Comparison of ENCODE assay signal across 15 cellular contexts in genomic region chr6:33987531-33988021, GRCh38.
DNase-seq lines count a peak whose midpoint lies in the region; ATAC-seq and TF ChIP-seq lines count a peak whose summit lies in the region.
"Had no signal": no experiment of that assay in that cellular context is flagged by ENCODE, and none has a peak within 500 bp of the region (broad histone marks: within the 10 kb centered on the region; RNA-seq: fewer than 3 reads in every experiment).

No MANE protein-coding gene starts in this region.

- H3K36me3 ChIP-seq in body of pancreas (replicated peaks in 1 of 2; ENCODE audit: insufficient read depth in 1 of 2, low read depth in 2 of 2) (no peaks in the 10 kb centered on the region), stomach (no peaks in the 10 kb centered on the region)
- H3K36me3 ChIP-seq: left lung, neural progenitor cell, thoracic aorta had no signal

- peaks cover 6% of the 10 kb centered on the region for H3K4me1 Mint-ChIP-seq in stimulated activated effector memory CD8-positive, alpha-beta T cell treated with anti-CD3 and anti-CD28 coated beads, Interleukin-12 subunit alpha, Interleukin-12 subunit beta, amount 100 ng/mL, for 72 hours

- no peak overlapping the region for H3K27ac Mint-ChIP-seq in stimulated activated effector memory CD8-positive, alpha-beta T cell treated with anti-CD3 and anti-CD28 coated beads, Interleukin-12 subunit alpha, Interleukin-12 subunit beta, amount 100 ng/mL, for 72 hours
- H3K27ac Mint-ChIP-seq: activated CD4-positive, alpha-beta T cell treated with anti-CD3 and anti-CD28 coated beads, Interleukin-2, amount 10 ng/mL, durations not matched to agents 7 days and 5 days; activated T-helper 2 cell treated with anti-CD3 and anti-CD28 coated beads, Interferon-gamma antibody, Interleukin-2, Interleukin-4, amounts not matched to agents 10 μg/mL and 5 μg/mL and 100 μg/mL, durations not matched to agents 14 hours and 24 hours and 36 hours had no signal

- peak; percentile 47 for DNase-seq in NCI-H2171 treated with DMSO at 0.1 percent for 48 hours (lab: John Stamatoyannopoulos, UW)
- DNase-seq in NCI-H2171 (lab: John Stamatoyannopoulos, UW) = no peak
- peak; percentile 80 for DNase-seq in NCI-H146 treated with DMSO at 0.1 percent for 48 hours (lab: John Stamatoyannopoulos, UW; ENCODE audit: unreplicated experiment)
- DNase-seq in body of pancreas = peak; percentile 6 to 38 (median 27)
- peak; percentile 76 for DNase-seq in stomach
- no peak for DNase-seq in stimulated activated effector memory CD8-positive, alpha-beta T cell treated with anti-CD3 and anti-CD28 coated beads, Interleukin-12 subunit alpha, Interleukin-12 subunit beta, amount 100 ng/mL, for 72 hours (ENCODE audit: low spot score in 2 of 2)
- no peak for DNase-seq in NAMALWA (ENCODE audit: low spot score)
- DNase-seq: activated CD4-positive, alpha-beta T cell treated with anti-CD3 and anti-CD28 coated beads, Interleukin-2, amount 10 ng/mL, durations not matched to agents 7 days and 5 days; left lung had no signal

- H3K9me3 Mint-ChIP-seq in stimulated activated effector memory CD8-positive, alpha-beta T cell treated with anti-CD3 and anti-CD28 coated beads, Interleukin-12 subunit alpha, Interleukin-12 subunit beta, amount 100 ng/mL, for 72 hours = no peaks in the 10 kb centered on the region
- H3K9me3 Mint-ChIP-seq: activated CD4-positive, alpha-beta T cell treated with anti-CD3 and anti-CD28 coated beads, Interleukin-2, amount 10 ng/mL, durations not matched to agents 7 days and 5 days; activated T-helper 2 cell treated with anti-CD3 and anti-CD28 coated beads, Interferon-gamma antibody, Interleukin-2, Interleukin-4, amounts not matched to agents 10 μg/mL and 5 μg/mL and 100 μg/mL, durations not matched to agents 14 hours and 24 hours and 36 hours; neural progenitor cell had no signal

- ATAC-seq in body of pancreas = no peak
- no peak for ATAC-seq in stimulated activated effector memory CD8-positive, alpha-beta T cell treated with anti-CD3 and anti-CD28 coated beads, Interleukin-12 subunit alpha, Interleukin-12 subunit beta, amount 100 ng/mL, for 72 hours
- ATAC-seq in HG03457 (IDR thresholded peaks at IDR 0.05; ENCODE audit: unreplicated experiment) = no peak
- ATAC-seq: left lung had no signal

- TF ChIP-seq POLR2A in body of pancreas (IDR thresholded peaks at IDR 0.05) (no peak), stomach (IDR thresholded peaks at IDR 0.05) (no peak)

- H3K4me3 ChIP-seq in body of pancreas = no peak overlapping the region
- no peak overlapping the region for H3K4me3 ChIP-seq in stomach
- H3K4me3 ChIP-seq: left lung, neural progenitor cell, thoracic aorta had no signal

- H3K4me1 ChIP-seq in body of pancreas = peaks cover 13% of the 10 kb centered on the region
- H3K4me1 ChIP-seq in stomach = peaks cover 15 to 25% (median 20%) of the 10 kb centered on the region in 4 donors

- H3K4me3 Mint-ChIP-seq in stimulated activated effector memory CD8-positive, alpha-beta T cell treated with anti-CD3 and anti-CD28 coated beads, Interleukin-12 subunit alpha, Interleukin-12 subunit beta, amount 100 ng/mL, for 72 hours = no peak overlapping the region
- H3K4me3 Mint-ChIP-seq: activated CD4-positive, alpha-beta T cell treated with anti-CD3 and anti-CD28 coated beads, Interleukin-2, amount 10 ng/mL, durations not matched to agents 7 days and 5 days; brain; neural progenitor cell had no signal

- H3K27ac ChIP-seq in body of pancreas (no peak overlapping the region), stomach (peak overlapping the region; percentile 68 to 90 (median 79))
- H3K27ac ChIP-seq: HL-60, left lung, neural progenitor cell, thoracic aorta had no signal

- H3K36me3 Mint-ChIP-seq in stimulated activated effector memory CD8-positive, alpha-beta T cell treated with anti-CD3 and anti-CD28 coated beads, Interleukin-12 subunit alpha, Interleukin-12 subunit beta, amount 100 ng/mL, for 72 hours = no peaks in the 10 kb centered on the region
- H3K36me3 Mint-ChIP-seq: brain, neural progenitor cell had no signal

- TF ChIP-seq CTCF in body of pancreas (IDR thresholded peaks at IDR 0.05) (no peak), stomach (IDR thresholded peaks at IDR 0.05) (peak in 1 of 7 experiments; percentile 42)

- TF ChIP-seq EP300 in stomach (IDR thresholded peaks at IDR 0.05) = no peak

- H3K9me3 ChIP-seq in body of pancreas = no peaks in the 10 kb centered on the region
- H3K9me3 ChIP-seq in stomach = no peaks in the 10 kb centered on the region
- H3K9me3 ChIP-seq: left lung, thoracic aorta had no signal

- 85 to 92% methylated on average over 13 of the region's 13 CpGs for WGBS in body of pancreas, 2 donors
- WGBS in stomach, 5 donors = 32 to 73% (median 53%) methylated on average over 9 to 13 of the region's 13 CpGs

- H3K27me3 ChIP-seq in body of pancreas (no peaks in the 10 kb centered on the region), stomach (peaks cover 0 to under 1% (median 0%) of the 10 kb centered on the region in 3 donors)
- H3K27me3 ChIP-seq: neural progenitor cell had no signal

- intact Hi-C loops in body of pancreas (cut with DNase I) (no loop called here), stomach (cut with DNase I; ENCODE audit: low total_unique reads) (no loop called here)

Comparison
In these comparisons a context has a peak if more than half of its experiments do, and no peak if none do; other contexts are left out.
1. DNase-seq: peak in NCI-H2171 treated with DMSO at 0.1 percent for 48 hours (single experiment), NCI-H146 treated with DMSO at 0.1 percent for 48 hours (single experiment), body of pancreas (4 of 4) and stomach (single experiment); none in NCI-H2171 (single experiment), stimulated activated effector memory CD8-positive, alpha-beta T cell treated with anti-CD3 and anti-CD28 coated beads, Interleukin-12 subunit alpha, Interleukin-12 subunit beta, amount 100 ng/mL, for 72 hours (0 of 2) and NAMALWA (single experiment).
2. H3K27ac ChIP-seq: peak in stomach (5 of 5); none in body of pancreas (0 of 4).